17 cellular contexts compared by ENCODE assay signal in genomic region chr16:12329246-12329995, GRCh38.
DNase-seq lines count a peak whose midpoint lies in the region; ATAC-seq and TF ChIP-seq lines count a peak whose summit lies in the region.
"Had no signal": no experiment of that assay in that cellular context is flagged by ENCODE, and none has a peak within 500 bp of the region (broad histone marks: within the 10 kb centered on the region; RNA-seq: fewer than 3 reads in every experiment).

No MANE protein-coding gene starts in this region.

- H2AK5ac ChIP-seq in neuronal stem cell (ENCODE audit: low read depth, low read length) = no peak overlapping the region

- no peak overlapping the region for H2BK120ac ChIP-seq in neuronal stem cell (ENCODE audit: low read depth, low read length)

- H3K14ac ChIP-seq in neuronal stem cell (ENCODE audit: low read length) = no peak overlapping the region

- no peak overlapping the region for H4K91ac ChIP-seq in neuronal stem cell (ENCODE audit: low read depth, low read length, poor library complexity)

- H4K8ac ChIP-seq in neuronal stem cell (ENCODE audit: low read depth, low read length) = no peak overlapping the region

- H2BK5ac ChIP-seq in neuronal stem cell (ENCODE audit: low read length) = no peak overlapping the region

- H2BK12ac ChIP-seq in neuronal stem cell (ENCODE audit: low read length) = no peak overlapping the region

- H3K27me3 ChIP-seq in lower lobe of right lung (ENCODE audit: low read depth) (no peaks in the 10 kb centered on the region), neuronal stem cell (ENCODE audit: control insufficient read depth in 3 of 3, insufficient read depth in 3 of 3, low read depth in 1 of 3, low read length in 3 of 3) (no peaks in the 10 kb centered on the region)
- H3K27me3 ChIP-seq: SJSA1 had no signal

- WGBS in neuronal stem cell (ENCODE audit: extremely low coverage in 2 of 2, insufficient read length in 2 of 2, insufficient replicate concordance in 1 of 2), 2 donors = no CpG with 5 or more reads among the region's 8 CpGs

- no peak overlapping the region for H2AFZ ChIP-seq in neuronal stem cell (ENCODE audit: low read length)
- H2AFZ ChIP-seq: GM23338 had no signal

- intact Hi-C loops in lower lobe of right lung (cut with DNase I) = no loop called here

- ATAC-seq in lower lobe of right lung = no peak
- ATAC-seq: GM23338 had no signal

- H3K27ac ChIP-seq in lower lobe of right lung (no peak overlapping the region), neuronal stem cell (replicated peaks; ENCODE audit: low read length) (no peak overlapping the region)
- H3K27ac ChIP-seq: 22Rv1, SJSA1 had no signal

- DNase-seq in NCI-H1417 (lab: John Stamatoyannopoulos, UW) (peak in 2 of 3 experiments; percentile 2 to 6), NCI-H1417 treated with DMSO at 0.1 percent for 48 hours (lab: John Stamatoyannopoulos, UW) (no peak), DMS79 treated with DMSO at 0.1 percent for 48 hours (lab: John Stamatoyannopoulos, UW) (peak; percentile 94), NCI-H2029 treated with DMSO at 0.1 percent for 48 hours (lab: John Stamatoyannopoulos, UW) (peak; percentile 90), myocyte (ENCODE audit: low read depth) (peak; percentile 84), lower lobe of right lung (no peak), neuronal stem cell (ENCODE audit: low spot score) (no peak), RKO (ENCODE audit: low spot score) (no peak)
- DNase-seq: GF-D8, KBM-7, NCI-H1436, NCI-H2081 treated with DMSO at 0.1 percent for 48 hours, NCI-H446 treated with DMSO at 0.1 percent for 48 hours, NCI-H748 treated with DMSO at 0.1 percent for 48 hours had no signal

- H3K4ac ChIP-seq in neuronal stem cell (ENCODE audit: low read length) = no peak overlapping the region

- no peak overlapping the region for H3K4me2 ChIP-seq in neuronal stem cell (ENCODE audit: insufficient read depth, low read length, poor library complexity, severe bottlenecking)
- H3K4me2 ChIP-seq: GM23338 had no signal

- H3K79me1 ChIP-seq in neuronal stem cell (ENCODE audit: low read depth, low read length) = no peaks in the 10 kb centered on the region

- H3K9ac ChIP-seq in neuronal stem cell (ENCODE audit: low read depth, low read length, poor library complexity) = no peak overlapping the region

- H3K23ac ChIP-seq in neuronal stem cell (ENCODE audit: low read depth, low read length, poor library complexity) = no peak overlapping the region

- H3K36me3 ChIP-seq in lower lobe of right lung = no peaks in the 10 kb centered on the region
- H3K36me3 ChIP-seq in neuronal stem cell (replicated peaks in 1 of 2; ENCODE audit: control insufficient read depth in 2 of 2, insufficient read depth in 2 of 2, low read length in 2 of 2) = no peaks in the 10 kb centered on the region
- H3K36me3 ChIP-seq: SJSA1 had no signal

- peaks cover 5% of the 10 kb centered on the region for H3K4me1 ChIP-seq in lower lobe of right lung
- H3K4me1 ChIP-seq in neuronal stem cell (ENCODE audit: control insufficient read depth in 2 of 2, insufficient read depth in 1 of 2, low read depth in 1 of 2, low read length in 2 of 2) = no peaks in the 10 kb centered on the region
- H3K4me1 ChIP-seq: SJSA1 had no signal

- H3K4me3 ChIP-seq in lower lobe of right lung = no peak overlapping the region
- no peak overlapping the region for H3K4me3 ChIP-seq in neuronal stem cell (ENCODE audit: low read length in 2 of 2)
- H3K4me3 ChIP-seq: GM23338, SJSA1 had no signal

- no peak overlapping the region for H2BK15ac ChIP-seq in neuronal stem cell (ENCODE audit: low read length)

- TF ChIP-seq CTCF in lower lobe of right lung (IDR thresholded peaks at IDR 0.05) = no peak

- no peak overlapping the region for H3K18ac ChIP-seq in neuronal stem cell (ENCODE audit: low read length)

- H3K9me3 ChIP-seq in lower lobe of right lung (no peaks in the 10 kb centered on the region), neuronal stem cell (replicated peaks in 1 of 2; ENCODE audit: control insufficient read depth in 2 of 2, insufficient read depth in 1 of 2, low read depth in 1 of 2, low read length in 2 of 2) (no peaks in the 10 kb centered on the region)
- H3K9me3 ChIP-seq: SJSA1 had no signal

Comparison
In these comparisons a context has a peak if more than half of its experiments do, and no peak if none do; other contexts are left out.
1. DNase-seq: peak in NCI-H1417 (2 of 3), DMS79 treated with DMSO at 0.1 percent for 48 hours (single experiment), NCI-H2029 treated with DMSO at 0.1 percent for 48 hours (single experiment) and myocyte (single experiment); none in NCI-H1417 treated with DMSO at 0.1 percent for 48 hours (single experiment), lower lobe of right lung (single experiment), neuronal stem cell (single experiment) and RKO (single experiment).